In genomic region chr5:81854485-81854884, GRCh38 we compare ENCODE assay signal across 12 cellular contexts.
DNase-seq lines count a peak whose midpoint lies in the region; ATAC-seq and TF ChIP-seq lines count a peak whose summit lies in the region.
"Had no signal": no experiment of that assay in that cellular context is flagged by ENCODE, and none has a peak within 500 bp of the region (broad histone marks: within the 10 kb centered on the region; RNA-seq: fewer than 3 reads in every experiment).

No MANE protein-coding gene starts in this region.

- peaks cover 43 to 53% of the 10 kb centered on the region in 2 experiments for H3K4me1 ChIP-seq in HCT116 (ENCODE audit: control insufficient read depth in 1 of 2, insufficient read depth in 2 of 2, low read length in 2 of 2)
- peaks cover 15 to 46% (median 29%) of the 10 kb centered on the region in 4 donors for H3K4me1 ChIP-seq in transverse colon

- peaks cover 8% of the 10 kb centered on the region for H3K36me3 Mint-ChIP-seq in Calu3 (ENCODE audit: insufficient read depth, unreplicated experiment)
- no peaks in the 10 kb centered on the region for H3K36me3 Mint-ChIP-seq in neural crest cell (ENCODE audit: low read depth)
- H3K36me3 Mint-ChIP-seq: activated naive CD8-positive, alpha-beta T cell treated with anti-CD3 and anti-CD28 coated beads, Interleukin-2, amount 10 ng/mL, durations not matched to agents 7 days and 5 days had no signal

- H3K27ac Mint-ChIP-seq in Calu3 (ENCODE audit: unreplicated experiment), result no peak overlapping the region
- no peak overlapping the region for H3K27ac Mint-ChIP-seq in neural crest cell (ENCODE audit: unreplicated experiment)
- H3K27ac Mint-ChIP-seq: activated CD8-positive, alpha-beta T cell treated with anti-CD3 and anti-CD28 coated beads, Interleukin-2, amount 10 ng/mL, durations not matched to agents 7 days and 5 days; activated naive CD8-positive, alpha-beta T cell treated with anti-CD3 and anti-CD28 coated beads, Interleukin-2, amount 10 ng/mL, durations not matched to agents 7 days and 5 days had no signal

- H3K4me1 Mint-ChIP-seq in Calu3 (ENCODE audit: low read depth, unreplicated experiment) (peaks cover 50% of the 10 kb centered on the region), neural crest cell (peaks cover 59% of the 10 kb centered on the region)

- TF ChIP-seq RAD21 in HCT116 (IDR thresholded peaks at IDR 0.05; ENCODE audit: low read depth), result peak; percentile 29; the same call in 1 of the 2 replicates

- TF ChIP-seq EP300 in transverse colon (IDR thresholded peaks at IDR 0.05; ENCODE audit: low read depth), result no peak

- no peaks in the 10 kb centered on the region for H3K27me3 Mint-ChIP-seq in Calu3 (ENCODE audit: unreplicated experiment)
- H3K27me3 Mint-ChIP-seq in neural crest cell (ENCODE audit: low read depth), result no peaks in the 10 kb centered on the region

- no peak overlapping the region for H3K9ac ChIP-seq in HCT116 (ENCODE audit: low read length)

- RAD21 ChIA-PET in HCT116 (lab: Charles Lee; ENCODE audit: low non-redundant PET in 1 of 2, low total read pairs in 2 of 2, uncharacterized antibody in 2 of 2, unreplicated experiment in 2 of 2), result no interaction called here

- CTCF ChIA-PET in Calu3 (lab: Charles Lee) (interaction anchor here (0.5 kb wide), 1 partner anchor 103 kb away, joined by 4 read pairs; no protein-coding TSS in a partner anchor), HCT116 (lab: Charles Lee) (interaction anchor here (1.0 to 1.8 kb wide), 2 partner anchors 99 to 103 kb away, joined by 5 to 6 read pairs; partner anchors contain the start of gene SSBP2)

- H3K9me2 ChIP-seq in HCT116 (ENCODE audit: insufficient read depth), result no peaks in the 10 kb centered on the region

- H3K36me3 ChIP-seq in HCT116 (ENCODE audit: control insufficient read depth in 1 of 2, insufficient read depth in 2 of 2, low read length in 2 of 2) (no peaks in the 10 kb centered on the region), transverse colon (no peaks in the 10 kb centered on the region)
- H3K36me3 ChIP-seq: stomach had no signal

- H3K4me2 ChIP-seq in HCT116 (ENCODE audit: low read length), result peak overlapping the region; percentile 19; the same call in 1 of the 2 replicates

- no peaks in the 10 kb centered on the region for H4K20me1 ChIP-seq in HCT116 (ENCODE audit: insufficient read depth)

- H3K27me3 ChIP-seq in HCT116 (ENCODE audit: insufficient read depth, low read length) (no peaks in the 10 kb centered on the region), transverse colon (no peaks in the 10 kb centered on the region)
- H3K27me3 ChIP-seq: stomach had no signal

- no peak for TF ChIP-seq POLR2A in HCT116 (IDR thresholded peaks at IDR 0.05; ENCODE audit: borderline replicate concordance, extremely low read depth, insufficient read depth, insufficient read length)
- no peak for TF ChIP-seq POLR2A in transverse colon (IDR thresholded peaks at IDR 0.05)

- in situ Hi-C loops in transverse colon (cut with MboI; ENCODE audit: low pct_ligation_motif_present in 1 of 4, low pct_unique_long_range_greater_than_20kb in 1 of 4, low sequenced_read_pairs in 3 of 4), result loop anchor here in 2 of 4 donors (5.0 to 10.0 kb wide), 3 partner anchors 67 to 310 kb away; no protein-coding TSS in a partner anchor

- TF ChIP-seq CTCF in Calu3 (IDR thresholded peaks at IDR 0.05; ENCODE audit: unreplicated experiment) (peak; percentile 19), HCT116 (IDR thresholded peaks at IDR 0.05 in 2 of 3, conservative IDR thresholded peaks at IDR 0.05 in 1 of 3; ENCODE audit: borderline replicate concordance in 1 of 3, insufficient read depth in 1 of 3, low read depth in 2 of 3, low read length in 2 of 3) (peak; percentile 19 to 51 (median 25); a peak in 4 of 6 replicates), neural crest cell (conservative IDR thresholded peaks at IDR 0.05) (peak; percentile 54), transverse colon (IDR thresholded peaks at IDR 0.05) (peak in 2 of 5 experiments; percentile 16 to 20)

- intact Hi-C loops in Calu3 (cut with micrococcal nuclease; ENCODE audit: unreplicated experiment) (loop anchor here (5.0 to 10.0 kb wide), 2 partner anchors 120 to 347 kb away; partner anchors contain the start of gene ATG10), HCT116 (cut with micrococcal nuclease) (loop anchor here (5.0 kb wide), 1 partner anchor 427 kb away; no protein-coding TSS in a partner anchor), transverse colon (cut with DNase I; ENCODE audit: low total_unique reads) (loop anchor here (5.0 kb wide), 2 partner anchors 118 to 347 kb away; partner anchors contain the start of gene ATG10)

- POLR2A ChIA-PET in HCT116 (lab: Charles Lee), result no interaction called here

- peak overlapping the region; percentile 59 for H2AFZ ChIP-seq in HCT116 (ENCODE audit: low read depth, low read length, poor library complexity, severe bottlenecking)

- no peak overlapping the region for H3K27ac ChIP-seq in HCT116 (ENCODE audit: low read depth, low read length)
- peak overlapping the region; percentile 27 for H3K27ac ChIP-seq in caudate nucleus (ENCODE audit: low read depth, low read length)
- no peak overlapping the region for H3K27ac ChIP-seq in transverse colon

- H3K4me3 ChIP-seq in HCT116 (replicated peaks in 1 of 2; ENCODE audit: low read depth in 1 of 2, low read length in 2 of 2) (no peak overlapping the region), transverse colon (no peak overlapping the region)
- H3K4me3 ChIP-seq: stomach had no signal

- H3K9me3 ChIP-seq in HCT116 (ENCODE audit: control insufficient read depth in 1 of 2, insufficient read depth in 1 of 2, low read depth in 1 of 2, low read length in 2 of 2) (no peaks in the 10 kb centered on the region), transverse colon (no peaks in the 10 kb centered on the region)
- H3K9me3 ChIP-seq: stomach had no signal

- no peaks in the 10 kb centered on the region for H3K79me2 ChIP-seq in HCT116 (ENCODE audit: insufficient read depth, low read length)

- BruUV-seq in Calu3 (replicated peaks; lab: Mats Ljungman, UMichigan) (no TSS peak), HCT116 (replicated peaks; lab: Mats Ljungman, UMichigan) (no TSS peak)

- H3K4me3 Mint-ChIP-seq in Calu3 (ENCODE audit: low read depth, unreplicated experiment) (no peak overlapping the region), neural crest cell (peak overlapping the region; percentile 65)
- H3K4me3 Mint-ChIP-seq: activated CD8-positive, alpha-beta T cell treated with anti-CD3 and anti-CD28 coated beads, Interleukin-2, amount 10 ng/mL, durations not matched to agents 7 days and 5 days; activated naive CD8-positive, alpha-beta T cell treated with anti-CD3 and anti-CD28 coated beads, Interleukin-2, amount 10 ng/mL, durations not matched to agents 7 days and 5 days had no signal

- H3K9me3 Mint-ChIP-seq in Calu3 (ENCODE audit: low read depth, unreplicated experiment) (no peaks in the 10 kb centered on the region), neural crest cell (no peaks in the 10 kb centered on the region)
- H3K9me3 Mint-ChIP-seq: activated naive CD8-positive, alpha-beta T cell treated with anti-CD3 and anti-CD28 coated beads, Interleukin-2, amount 10 ng/mL, durations not matched to agents 7 days and 5 days had no signal

- ATAC-seq in HCT116, result no peak
- ATAC-seq in GM18520 (IDR thresholded peaks at IDR 0.05; ENCODE audit: unreplicated experiment), result no peak
- ATAC-seq: activated CD8-positive, alpha-beta T cell treated with anti-CD3 and anti-CD28 coated beads, Interleukin-2, amount 10 ng/mL, durations not matched to agents 7 days and 5 days had no signal

- DNase-seq in Calu3 (no peak), HCT116 (ENCODE audit: low read depth, low spot score) (no peak), caudate nucleus (lab: John Stamatoyannopoulos, UW) (no peak), neural crest cell (ENCODE audit: low read depth, low spot score) (no peak), transverse colon (no peak), middle frontal gyrus (ENCODE audit: extremely low spot score, low spot score) (no peak), amniotic stem cell (lab: John Stamatoyannopoulos, UW) (no peak)
- DNase-seq: activated CD8-positive, alpha-beta T cell treated with anti-CD3 and anti-CD28 coated beads, Interleukin-2, amount 10 ng/mL, durations not matched to agents 7 days and 5 days; activated naive CD8-positive, alpha-beta T cell treated with anti-CD3 and anti-CD28 coated beads, Interleukin-2, amount 10 ng/mL, durations not matched to agents 7 days and 5 days; stimulated activated CD4-positive, alpha-beta T cell treated with anti-CD3 and anti-CD28 coated beads, Interleukin-15, amount 100 ng/mL, for 24 hours; stomach had no signal

TF ChIP-seq in HCT116, 20 proteins besides CTCF, POLR2A, EP300 and RAD21:
- no peak for TF ChIP-seq CEBPB (IDR thresholded peaks at IDR 0.05; ENCODE audit: low read depth)
- no peak for TF ChIP-seq EGR1 (IDR thresholded peaks at IDR 0.05; ENCODE audit: low read depth)
- TF ChIP-seq YY1 (IDR thresholded peaks at IDR 0.05; ENCODE audit: extremely low read depth, insufficient replicate concordance, low read depth, low read length), result no peak
- TF ChIP-seq SP1 (IDR thresholded peaks at IDR 0.05; ENCODE audit: low read depth), result no peak
